Comparison of ENCODE assay signal across 8 cellular contexts in genomic region chr1:32650157-32650751, GRCh38. TPM values are rescaled to one million over a fixed set of nuclear protein-coding genes. Genes with fewer than 3 reads are reported as not detected.
DNase-seq lines count a peak whose midpoint lies in the region; ATAC-seq and TF ChIP-seq lines count a peak whose summit lies in the region.

Gene ZBTB8OS (minus strand): TSS chr1:32650550. CDS start chr1:32650529, 21 bp downstream.

- no peaks in the 10 kb centered on the region for H3K9me3 ChIP-seq in A673 (ENCODE audit: low read depth, low read length, poor library complexity, severe bottlenecking)

- peak; percentile 69 for ATAC-seq in GM18868 (IDR thresholded peaks at IDR 0.05; ENCODE audit: unreplicated experiment)
- ATAC-seq in HG03135 (IDR thresholded peaks at IDR 0.05; ENCODE audit: unreplicated experiment), result peak; percentile 61

- peaks cover 9 to 20% (median 14%) of the 10 kb centered on the region in 3 donors for H3K27me3 Mint-ChIP-seq in immature natural killer cell (ENCODE audit: low read depth in 3 of 3)

- TF ChIP-seq CTCF in A673 (conservative IDR thresholded peaks at IDR 0.05; ENCODE audit: low read depth, low read length) (no peak), WI38 (IDR thresholded peaks at IDR 0.05; ENCODE audit: low read depth, low read length) (no peak)

- H3K27ac Mint-ChIP-seq in immature natural killer cell, result peak within 1 kb of the TSS; percentile 98 to 100 (median 100)

- H3K36me3 ChIP-seq in A673 (ENCODE audit: insufficient read depth, low read length, poor library complexity, severe bottlenecking), result peaks cover 42% of the 10 kb centered on the region

- POLR2A ChIA-PET in A673 (lab: Charles Lee; ENCODE audit: low non-redundant PET), result no interaction called here

- intact Hi-C loops in A673 (cut with micrococcal nuclease; ENCODE audit: unreplicated experiment), result loop anchor here (10.0 kb wide), 1 partner anchor 125 kb away; no protein-coding TSS in a partner anchor

- H3K27me3 ChIP-seq in A673 (replicated peaks; ENCODE audit: insufficient read depth, low read depth, low read length, poor library complexity), result no peaks in the 10 kb centered on the region

- H3K27ac ChIP-seq in A673 (ENCODE audit: low read depth, low read length, poor library complexity, severe bottlenecking), result peak within 1 kb of the TSS; percentile 99
- peak within 1 kb of the TSS; percentile 100 for H3K27ac ChIP-seq in caudate nucleus (ENCODE audit: low read depth, low read length)

- TSS peak; percentile 90 for BruUV-seq in A673 (replicated peaks; lab: Mats Ljungman, UMichigan)

- peak within 1 kb of the TSS; percentile 94 to 100 (median 95) for H3K4me3 Mint-ChIP-seq in immature natural killer cell

- H3K4me3 ChIP-seq in A673 (ENCODE audit: low read depth, low read length, poor library complexity, severe bottlenecking) (peak within 1 kb of the TSS; percentile 91), WI38 (ENCODE audit: low read depth, low read length) (peak within 1 kb of the TSS; percentile 75)

- CTCF ChIA-PET in A673 (lab: Charles Lee), result interaction anchor here (1.2 kb wide), 1 partner anchor 130 kb away, joined by 20 read pairs; no protein-coding TSS in a partner anchor

- H3K9me3 Mint-ChIP-seq in immature natural killer cell, result no peaks in the 10 kb centered on the region

- DNase-seq in A673 (ENCODE audit: low spot score) (peak; percentile 96), NCI-H2227 treated with DMSO at 0.1 percent for 48 hours (lab: John Stamatoyannopoulos, UW) (peak; percentile 97), caudate nucleus (lab: John Stamatoyannopoulos, UW) (peak; percentile 38 to 96 (median 83)), immature natural killer cell (peak; percentile 87 to 91 (median 89)), smooth muscle cell of the brain vasculature (ENCODE audit: low read depth, low spot score) (peak; percentile 82)

- peaks cover 58 to 69% of the 10 kb centered on the region in 2 donors for H3K4me1 Mint-ChIP-seq in immature natural killer cell

- peaks cover 26% of the 10 kb centered on the region for H3K4me1 ChIP-seq in A673 (ENCODE audit: insufficient read depth, low read length, poor library complexity, severe bottlenecking)

- H3K36me3 Mint-ChIP-seq in immature natural killer cell, result peaks cover 3 to 8% (median 3%) of the 10 kb centered on the region in 3 donors

RNA-seq across cellular contexts. Expression of gene ZBTB8OS, which starts in this region (rescaled TPM):
- total RNA-seq in A673 (2021), result 70.6 and 72.1 TPM in 2 replicates
- polyA plus RNA-seq in immature natural killer cell, result 10 to 100 TPM; 71.3 to 92.7 (median 92.1) TPM

Comparison
In these comparisons a context has a peak if more than half of its experiments do, and no peak if none do; other contexts are left out.
1. Peak in every context shown above with its lines: DNase-seq, ATAC-seq, H3K4me3 ChIP-seq and H3K27ac ChIP-seq.